9 cellular contexts compared by ENCODE assay signal in the genomic region with DNA sequence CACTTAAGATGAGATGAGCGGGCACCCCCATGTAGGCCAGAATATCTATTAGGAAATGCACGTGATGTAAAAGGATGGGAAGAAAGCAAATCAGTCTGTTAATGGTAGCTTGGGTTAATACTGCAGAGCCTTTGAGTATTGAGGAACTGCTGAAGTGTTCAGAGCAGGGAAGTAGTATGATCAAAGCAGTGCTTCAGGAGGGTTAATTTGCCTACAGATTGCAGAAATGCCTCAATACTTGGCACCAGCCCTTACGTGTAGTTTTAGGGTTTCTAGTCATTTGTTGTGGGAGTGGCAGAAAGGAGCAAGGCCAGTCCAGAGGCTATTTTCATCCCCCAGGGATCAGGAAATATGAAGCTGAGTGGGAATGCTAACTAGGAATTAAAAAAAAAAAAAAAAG. TPM values are rescaled to one million over a fixed set of nuclear protein-coding genes. Genes with fewer than 3 reads are reported as not detected.
A peak's percentile ranks its signal among the peaks of the same experiment; 100 is the strongest.
DNase-seq lines count a peak whose midpoint lies in the region; ATAC-seq and TF ChIP-seq lines count a peak whose summit lies in the region.
"Had no signal": no experiment of that assay in that cellular context is flagged by ENCODE, and none has a peak within 500 bp of the region (broad histone marks: within the 10 kb centered on the region; RNA-seq: fewer than 3 reads in every experiment).

No MANE protein-coding gene starts in this region.

- DNase-seq in hepatocyte (ENCODE audit: low spot score) = no peak
- DNase-seq in kidney glomerular epithelial cell (lab: John Stamatoyannopoulos, UW) = no peak
- DNase-seq in NCI-H2081 treated with DMSO at 0.1 percent for 48 hours (lab: John Stamatoyannopoulos, UW) = no peak
- DNase-seq in substantia nigra (lab: John Stamatoyannopoulos, UW) = no peak
- DNase-seq in NCI-H345 treated with DMSO at 0.1 percent for 48 hours (lab: John Stamatoyannopoulos, UW; ENCODE audit: unreplicated experiment) = no peak

- no peak overlapping the region for H3K4me3 ChIP-seq in hepatocyte

- no peaks in the 10 kb centered on the region for H3K27me3 ChIP-seq in hepatocyte

- peaks cover 92% of the 10 kb centered on the region for H4K20me1 ChIP-seq in hepatocyte (ENCODE audit: insufficient read depth, poor library complexity, severe bottlenecking)

- peaks cover 100% of the 10 kb centered on the region for H3K79me2 ChIP-seq in hepatocyte

- H3K27ac ChIP-seq in hepatocyte = no peak overlapping the region
- H3K27ac ChIP-seq in substantia nigra (ENCODE audit: low read depth, low read length, poor library complexity, severe bottlenecking) = no peak overlapping the region
- H3K27ac ChIP-seq: VCaP had no signal

- no peak overlapping the region for H2AFZ ChIP-seq in hepatocyte

- H3K4me2 ChIP-seq in hepatocyte = peak overlapping the region; percentile 1

- H3K36me3 ChIP-seq in hepatocyte (replicated peaks; ENCODE audit: insufficient read depth, low read depth) = no peaks in the 10 kb centered on the region

- ATAC-seq in GM18498 (IDR thresholded peaks at IDR 0.05; ENCODE audit: unreplicated experiment) (peak; percentile 73), GM21447 (IDR thresholded peaks at IDR 0.05; ENCODE audit: unreplicated experiment) (peak; percentile 76), HG03460 (IDR thresholded peaks at IDR 0.05; ENCODE audit: unreplicated experiment) (peak; percentile 82)

- H3K9me2 ChIP-seq in hepatocyte (replicated peaks; ENCODE audit: insufficient read depth) = no peaks in the 10 kb centered on the region

- no peak for TF ChIP-seq CTCF in hepatocyte (IDR thresholded peaks at IDR 0.05; ENCODE audit: poor library complexity)

- H3K4me1 ChIP-seq in hepatocyte (ENCODE audit: insufficient read depth) = peaks cover 48% of the 10 kb centered on the region

- H3K9me3 ChIP-seq in hepatocyte (ENCODE audit: low read depth) = no peaks in the 10 kb centered on the region

- 89% methylated on average over 3 of the region's 3 CpGs for WGBS in hepatocyte (ENCODE audit: low lambda C conversion rate, missing lambda C conversion rate)

RNA-seq across cellular contexts. Expression of gene ZFX, which starts 19.7 kb away (rescaled TPM):
- 71.7 and 74.0 TPM in 2 replicates for total RNA-seq in hepatocyte
- polyA plus RNA-seq in hepatocyte = 28.4 and 31.5 TPM in 2 replicates
